ENCODE assay signal across 14 cellular contexts in genomic region chr15:68576253-68577236, GRCh38. TPM values are rescaled to one million over a fixed set of nuclear protein-coding genes. Genes with fewer than 3 reads are reported as not detected.
A peak's percentile ranks its signal among the peaks of the same experiment; 100 is the strongest.
DNase-seq lines count a peak whose midpoint lies in the region; ATAC-seq, FAIRE-seq and TF ChIP-seq lines count a peak whose summit lies in the region.
"Had no signal": no experiment of that assay in that cellular context is flagged by ENCODE, and none has a peak within 500 bp of the region (broad histone marks: within the 10 kb centered on the region; RNA-seq: fewer than 3 reads in every experiment).

No MANE protein-coding gene starts in this region.

- H3K4me3 ChIP-seq in GM23338 (peak overlapping the region; percentile 84; the same call in 1 of the 2 replicates), lower lobe of right lung (no peak overlapping the region)
- H3K4me3 ChIP-seq: cardiac muscle cell had no signal

- no peak overlapping the region for H3K27ac ChIP-seq in GM23338 (ENCODE audit: low read depth)
- no peak overlapping the region for H3K27ac ChIP-seq in lower lobe of right lung
- H3K27ac ChIP-seq: cardiac muscle cell had no signal

- H4K20me1 ChIP-seq in GM23338 (replicated peaks; ENCODE audit: insufficient read depth), result no peaks in the 10 kb centered on the region

- intact Hi-C loops in CD14-positive monocyte (cut with micrococcal nuclease) (no loop called here), lower lobe of right lung (cut with DNase I) (no loop called here)

- no peak for FAIRE-seq in GM12891 (lab: Jason Lieb, UNC)
- FAIRE-seq: keratinocyte, RCC 7860 had no signal

- H3K27ac Mint-ChIP-seq in CD14-positive monocyte (no peak overlapping the region), GM23338 (no peak overlapping the region), mesothelial cell of epicardium (no peak overlapping the region)
- H3K27ac Mint-ChIP-seq: T-helper 1 cell treated with Interleukin-12 subunit alpha and Interleukin-12 subunit beta and Interleukin-4 antibody, amounts not matched to agents 30 μg/mL and 1 μg/mL, for 36 hours had no signal

- no peak for TF ChIP-seq CTCF in CD14-positive monocyte (IDR thresholded peaks at IDR 0.05)
- no peak for TF ChIP-seq CTCF in GM23338 (conservative IDR thresholded peaks at IDR 0.05; ENCODE audit: low read depth in 2 of 2)
- TF ChIP-seq CTCF in mesothelial cell of epicardium (IDR thresholded peaks at IDR 0.05; ENCODE audit: unreplicated experiment), result no peak
- no peak for TF ChIP-seq CTCF in lower lobe of right lung (IDR thresholded peaks at IDR 0.05)

- H3K4me3 Mint-ChIP-seq in CD14-positive monocyte (peak overlapping the region; percentile 43 to 91), GM23338 (peak overlapping the region; percentile 20; the same call in 1 of the 3 replicates), mesothelial cell of epicardium (peak overlapping the region; percentile 2)
- H3K4me3 Mint-ChIP-seq: T-helper 1 cell treated with Interleukin-12 subunit alpha and Interleukin-12 subunit beta and Interleukin-4 antibody, amounts not matched to agents 30 μg/mL and 1 μg/mL, for 36 hours had no signal

- H3K9me2 ChIP-seq in GM23338 (ENCODE audit: insufficient read depth), result no peaks in the 10 kb centered on the region

- H3K27me3 ChIP-seq in GM23338 (ENCODE audit: insufficient read depth) (peaks cover 51% of the 10 kb centered on the region), lower lobe of right lung (ENCODE audit: low read depth) (peaks cover 7% of the 10 kb centered on the region)

- peak overlapping the region; percentile 98 for H3K4me2 ChIP-seq in GM23338

- H3K4me1 Mint-ChIP-seq in CD14-positive monocyte, result peaks cover 19% of the 10 kb centered on the region
- peaks cover 61% of the 10 kb centered on the region for H3K4me1 Mint-ChIP-seq in GM23338
- H3K4me1 Mint-ChIP-seq in mesothelial cell of epicardium, result peaks cover 10% of the 10 kb centered on the region

- no peaks in the 10 kb centered on the region for H3K9me3 ChIP-seq in lower lobe of right lung

- DNase-seq in CD14-positive monocyte (ENCODE audit: low spot score) (no peak), GM23338 (ENCODE audit: low spot score) (no peak), NCI-H82 (lab: John Stamatoyannopoulos, UW) (peak; percentile 98), mesothelial cell of epicardium (ENCODE audit: low spot score in 2 of 2, unreplicated experiment in 2 of 2) (no peak), GM12891 (ENCODE audit: insufficient read length, low spot score) (no peak), lower lobe of right lung (no peak), DMS53 (lab: John Stamatoyannopoulos, UW) (no peak)
- DNase-seq: activated effector memory CD4-positive, alpha-beta T cell treated with Interleukin-2 at 50 U/mL for 16 hours; KBM-7 had no signal

- H3K36me3 Mint-ChIP-seq in CD14-positive monocyte, result peaks cover 3 to 8% of the 10 kb centered on the region in 2 donors
- no peaks in the 10 kb centered on the region; the same call in 2 of the 3 replicates for H3K36me3 Mint-ChIP-seq in GM23338 (ENCODE audit: low read depth)
- H3K36me3 Mint-ChIP-seq in mesothelial cell of epicardium, result no peaks in the 10 kb centered on the region

- H2AFZ ChIP-seq in GM23338, result no peak overlapping the region

- H3K27me3 Mint-ChIP-seq in CD14-positive monocyte (ENCODE audit: low read depth in 3 of 3), result peaks cover 37 to 65% (median 45%) of the 10 kb centered on the region in 3 donors
- H3K27me3 Mint-ChIP-seq in GM23338 (ENCODE audit: insufficient read depth, low read depth, poor library complexity), result peaks cover 39% of the 10 kb centered on the region
- peaks cover 66% of the 10 kb centered on the region for H3K27me3 Mint-ChIP-seq in mesothelial cell of epicardium (ENCODE audit: low read depth)

- no peaks in the 10 kb centered on the region for H3K79me2 ChIP-seq in GM23338 (replicated peaks; ENCODE audit: insufficient read depth)

- H3K36me3 ChIP-seq in GM23338 (ENCODE audit: insufficient read depth) (no peaks in the 10 kb centered on the region), lower lobe of right lung (no peaks in the 10 kb centered on the region)
- H3K36me3 ChIP-seq: cardiac muscle cell had no signal

- H3K9me3 Mint-ChIP-seq in CD14-positive monocyte, result peaks cover 0 to 3% (median 0%) of the 10 kb centered on the region in 7 donors
- H3K9me3 Mint-ChIP-seq in GM23338, result no peaks in the 10 kb centered on the region
- no peaks in the 10 kb centered on the region for H3K9me3 Mint-ChIP-seq in mesothelial cell of epicardium
- H3K9me3 Mint-ChIP-seq: T-helper 1 cell treated with Interleukin-12 subunit alpha and Interleukin-12 subunit beta and Interleukin-4 antibody, amounts not matched to agents 30 μg/mL and 1 μg/mL, for 36 hours had no signal

- TF ChIP-seq POLR2A in GM12891 (IDR thresholded peaks at IDR 0.05; ENCODE audit: low read depth, low read length), result no peak

- peaks cover 48% of the 10 kb centered on the region for H3K4me1 ChIP-seq in GM23338 (ENCODE audit: insufficient read depth)
- H3K4me1 ChIP-seq in lower lobe of right lung, result peaks cover 19% of the 10 kb centered on the region

- H3F3A ChIP-seq in GM23338 (replicated peaks; ENCODE audit: low read depth), result 0 out of 2 replicates have a peak, but pooled peaks cover 6% of the 10 kb centered on the region

- no peak for ATAC-seq in GM23338
- no peak for ATAC-seq in HG03442 (IDR thresholded peaks at IDR 0.05; ENCODE audit: unreplicated experiment)
- ATAC-seq in lower lobe of right lung, result no peak

TF ChIP-seq in GM23338, 12 proteins besides CTCF, POLR2A, EP300 and RAD21 (continues in another document):
- TF ChIP-seq, protein P1, sequence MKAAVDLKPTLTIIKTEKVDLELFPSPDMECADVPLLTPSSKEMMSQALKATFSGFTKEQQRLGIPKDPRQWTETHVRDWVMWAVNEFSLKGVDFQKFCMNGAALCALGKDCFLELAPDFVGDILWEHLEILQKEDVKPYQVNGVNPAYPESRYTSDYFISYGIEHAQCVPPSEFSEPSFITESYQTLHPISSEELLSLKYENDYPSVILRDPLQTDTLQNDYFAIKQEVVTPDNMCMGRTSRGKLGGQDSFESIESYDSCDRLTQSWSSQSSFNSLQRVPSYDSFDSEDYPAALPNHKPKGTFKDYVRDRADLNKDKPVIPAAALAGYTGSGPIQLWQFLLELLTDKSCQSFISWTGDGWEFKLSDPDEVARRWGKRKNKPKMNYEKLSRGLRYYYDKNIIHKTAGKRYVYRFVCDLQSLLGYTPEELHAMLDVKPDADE (IDR thresholded peaks at IDR 0.05), result no peak

TF ChIP-seq in GM12891, 5 proteins besides CTCF, POLR2A, EP300 and RAD21:
- no peak for TF ChIP-seq POU2F2 (IDR thresholded peaks at IDR 0.05; ENCODE audit: low read depth, low read length)
- no peak for TF ChIP-seq PAX5 (IDR thresholded peaks at IDR 0.05; ENCODE audit: insufficient read depth, low read length, severe bottlenecking)
- TF ChIP-seq SPI1 (IDR thresholded peaks at IDR 0.05; ENCODE audit: low read depth, low read length), result no peak
- TF ChIP-seq POLR2AphosphoS5 (IDR thresholded peaks at IDR 0.05; ENCODE audit: low read depth, low read length), result no peak
- TF ChIP-seq TAF1 (IDR thresholded peaks at IDR 0.05; ENCODE audit: low read depth, low read length), result no peak

RNA-seq across cellular contexts. Expression of gene CORO2B, which starts 2.2 kb away (rescaled TPM):
- polyA plus RNA-seq in CD14-positive monocyte (not detected), GM23338 (2016; fragmentation: Nextera tagmentation; extraction: Ambion mirVana) (1.4 and 1.6 TPM in 2 replicates)
- 2.8 and 4.6 TPM in 2 replicates for total RNA-seq in GM23338 (2014; rRNA removed; shearing (Covaris generic))
- total RNA-seq in mesothelial cell of epicardium (1.00 to 1.1 TPM (median 1.1 TPM) in 3 replicates), lower lobe of right lung (6.8 TPM)
- polyA plus RNA-seq in GM12891 (2012; ENCODE audit: low read depth, missing spikeins), result not detected

Comparison
In these comparisons a context has a peak if more than half of its experiments do, and no peak if none do; other contexts are left out.
1. H3K4me3 Mint-ChIP-seq: peak in every context shown above with its lines; median percentile 67 in CD14-positive monocyte; 20 in GM23338; 2 in mesothelial cell of epicardium.